ENCODE assay signal across 23 cellular contexts in genomic region chr12:20520572-20520971, GRCh38.
DNase-seq lines count a peak whose midpoint lies in the region; ATAC-seq and TF ChIP-seq lines count a peak whose summit lies in the region.
"Had no signal": no experiment of that assay in that cellular context is flagged by ENCODE, and none has a peak within 500 bp of the region (broad histone marks: within the 10 kb centered on the region; RNA-seq: fewer than 3 reads in every experiment).

No MANE protein-coding gene starts in this region.

- H2AK5ac ChIP-seq in trophoblast cell (ENCODE audit: low read length): no peak overlapping the region
- no peak overlapping the region for H2AK5ac ChIP-seq in neuronal stem cell (ENCODE audit: low read depth, low read length)

- CTCF ChIA-PET in CD8-positive, alpha-beta T cell (lab: Charles Lee): no interaction called here

- H3K18ac ChIP-seq in trophoblast cell (ENCODE audit: low read length) (no peak overlapping the region), neuronal stem cell (ENCODE audit: low read length) (no peak overlapping the region)

- no peaks in the 10 kb centered on the region for H3K9me3 ChIP-seq in CD8-positive, alpha-beta T cell (ENCODE audit: low read length)
- H3K9me3 ChIP-seq in trophoblast cell (ENCODE audit: insufficient read depth, low read depth, low read length): no peaks in the 10 kb centered on the region
- no peaks in the 10 kb centered on the region for H3K9me3 ChIP-seq in neuronal stem cell (replicated peaks in 1 of 2; ENCODE audit: control insufficient read depth in 2 of 2, insufficient read depth in 1 of 2, low read depth in 1 of 2, low read length in 2 of 2)
- H3K9me3 ChIP-seq: stomach had no signal

- no peak overlapping the region for H2BK5ac ChIP-seq in trophoblast cell (ENCODE audit: low read depth, low read length, poor library complexity)
- H2BK5ac ChIP-seq in neuronal stem cell (ENCODE audit: low read length): no peak overlapping the region

- H2AFZ ChIP-seq in trophoblast cell (ENCODE audit: insufficient read depth, low read length, poor library complexity): no peak overlapping the region
- no peak overlapping the region for H2AFZ ChIP-seq in neuronal stem cell (ENCODE audit: low read length)

- no peak overlapping the region for H3K9ac ChIP-seq in trophoblast cell (ENCODE audit: low read length)
- no peak overlapping the region for H3K9ac ChIP-seq in neuronal stem cell (ENCODE audit: low read depth, low read length, poor library complexity)

- H3K27ac ChIP-seq in CD8-positive, alpha-beta T cell (ENCODE audit: low read depth, low read length): no peak overlapping the region
- H3K27ac ChIP-seq in trophoblast cell (ENCODE audit: low read depth, low read length) (no peak overlapping the region), neuronal stem cell (replicated peaks; ENCODE audit: low read length) (no peak overlapping the region)
- H3K27ac ChIP-seq: SK-N-MC, stomach had no signal

- H2BK12ac ChIP-seq in trophoblast cell (ENCODE audit: low read length) (no peak overlapping the region), neuronal stem cell (ENCODE audit: low read length) (no peak overlapping the region)

- H3K4me3 ChIP-seq in CD8-positive, alpha-beta T cell (ENCODE audit: low read depth, low read length): no peak overlapping the region
- no peak overlapping the region for H3K4me3 ChIP-seq in trophoblast cell (ENCODE audit: low read depth, low read length)
- no peak overlapping the region for H3K4me3 ChIP-seq in neuronal stem cell (ENCODE audit: low read length in 2 of 2)
- H3K4me3 ChIP-seq: K562, SK-N-MC, stomach had no signal

- no peaks in the 10 kb centered on the region for H3K9me3 Mint-ChIP-seq in CD8-positive, alpha-beta T cell
- H3K9me3 Mint-ChIP-seq: activated B cell treated with CpG ODN at 0.5 μM for 24 hours; activated CD4-positive, alpha-beta T cell treated with anti-CD3 and anti-CD28 coated beads, Interleukin-2, amount 10 ng/mL, durations not matched to agents 7 days and 5 days had no signal

- H2BK120ac ChIP-seq in trophoblast cell (ENCODE audit: insufficient read depth, low read length, poor library complexity): no peak overlapping the region
- H2BK120ac ChIP-seq in neuronal stem cell (ENCODE audit: low read depth, low read length): no peak overlapping the region

- H3K4me2 ChIP-seq in trophoblast cell (ENCODE audit: low read length) (no peak overlapping the region), neuronal stem cell (ENCODE audit: insufficient read depth, low read length, poor library complexity, severe bottlenecking) (no peak overlapping the region)

- no peaks in the 10 kb centered on the region for H3K79me2 ChIP-seq in trophoblast cell (ENCODE audit: control insufficient read depth, insufficient read depth, low read length, poor library complexity)

- no peak overlapping the region for H3K27ac Mint-ChIP-seq in CD8-positive, alpha-beta T cell
- H3K27ac Mint-ChIP-seq: activated B cell treated with CpG ODN at 0.5 μM for 24 hours; activated CD4-positive, alpha-beta T cell treated with anti-CD3 and anti-CD28 coated beads, Interleukin-2, amount 10 ng/mL, durations not matched to agents 7 days and 5 days; activated naive CD8-positive, alpha-beta T cell; effector memory CD8-positive, alpha-beta T cell; natural killer cell had no signal

- H3K23ac ChIP-seq in trophoblast cell (ENCODE audit: low read length) (no peak overlapping the region), neuronal stem cell (ENCODE audit: low read depth, low read length, poor library complexity) (no peak overlapping the region)

- peak; percentile 61 for ATAC-seq in Right ventricle myocardium inferior
- peak; percentile 85 for ATAC-seq in sciatic nerve
- no peak for ATAC-seq in CD8-positive, alpha-beta T cell
- ATAC-seq: effector memory CD8-positive, alpha-beta T cell; K562; natural killer cell had no signal

- H3K14ac ChIP-seq in trophoblast cell (ENCODE audit: low read length): no peak overlapping the region
- H3K14ac ChIP-seq in neuronal stem cell (ENCODE audit: low read length): no peak overlapping the region

- H4K8ac ChIP-seq in trophoblast cell (ENCODE audit: low read depth, low read length) (no peak overlapping the region), neuronal stem cell (ENCODE audit: low read depth, low read length) (no peak overlapping the region)

- H3K4ac ChIP-seq in trophoblast cell (ENCODE audit: low read depth, low read length) (no peak overlapping the region), neuronal stem cell (ENCODE audit: low read length) (no peak overlapping the region)

- POLR2A ChIA-PET in CD8-positive, alpha-beta T cell (lab: Charles Lee): no interaction called here

- H4K91ac ChIP-seq in trophoblast cell (ENCODE audit: low read depth, low read length): no peak overlapping the region
- H4K91ac ChIP-seq in neuronal stem cell (ENCODE audit: low read depth, low read length, poor library complexity): no peak overlapping the region

- TF ChIP-seq CTCF in CD8-positive, alpha-beta T cell (IDR thresholded peaks at IDR 0.05): no peak

- H3K79me1 ChIP-seq in trophoblast cell (ENCODE audit: low read length) (no peaks in the 10 kb centered on the region), neuronal stem cell (ENCODE audit: low read depth, low read length) (no peaks in the 10 kb centered on the region)

- no peaks in the 10 kb centered on the region for H3K36me3 ChIP-seq in CD8-positive, alpha-beta T cell (ENCODE audit: insufficient read depth, low read length)
- H3K36me3 ChIP-seq in trophoblast cell (ENCODE audit: control insufficient read depth in 1 of 2, insufficient read depth in 2 of 2, low read length in 2 of 2): no peaks in the 10 kb centered on the region
- H3K36me3 ChIP-seq in neuronal stem cell (replicated peaks in 1 of 2; ENCODE audit: control insufficient read depth in 2 of 2, insufficient read depth in 2 of 2, low read length in 2 of 2): peaks cover 0 to 1% of the 10 kb centered on the region in 2 donors
- H3K36me3 ChIP-seq: stomach had no signal

- no peaks in the 10 kb centered on the region for H3K27me3 Mint-ChIP-seq in CD8-positive, alpha-beta T cell (ENCODE audit: low read depth)
- H3K27me3 Mint-ChIP-seq: activated B cell treated with CpG ODN at 0.5 μM for 24 hours; activated CD4-positive, alpha-beta T cell treated with anti-CD3 and anti-CD28 coated beads, Interleukin-2, amount 10 ng/mL, durations not matched to agents 7 days and 5 days; activated naive CD8-positive, alpha-beta T cell; effector memory CD8-positive, alpha-beta T cell had no signal

- H3K4me1 ChIP-seq in CD8-positive, alpha-beta T cell (ENCODE audit: insufficient read depth, low read length): no peaks in the 10 kb centered on the region
- H3K4me1 ChIP-seq in trophoblast cell (ENCODE audit: control insufficient read depth in 1 of 2, insufficient read depth in 2 of 2, low read length in 2 of 2) (no peaks in the 10 kb centered on the region), neuronal stem cell (ENCODE audit: control insufficient read depth in 2 of 2, insufficient read depth in 1 of 2, low read depth in 1 of 2, low read length in 2 of 2) (peaks cover 0 to 3% of the 10 kb centered on the region in 2 donors)
- H3K4me1 ChIP-seq: stomach had no signal

- H3K4me3 Mint-ChIP-seq in CD8-positive, alpha-beta T cell: no peak overlapping the region
- H3K4me3 Mint-ChIP-seq: activated B cell treated with CpG ODN at 0.5 μM for 24 hours; activated CD4-positive, alpha-beta T cell treated with anti-CD3 and anti-CD28 coated beads, Interleukin-2, amount 10 ng/mL, durations not matched to agents 7 days and 5 days; activated naive CD8-positive, alpha-beta T cell; effector memory CD8-positive, alpha-beta T cell; natural killer cell had no signal

- H3K36me3 Mint-ChIP-seq in CD8-positive, alpha-beta T cell: no peaks in the 10 kb centered on the region
- H3K36me3 Mint-ChIP-seq: activated naive CD8-positive, alpha-beta T cell; natural killer cell had no signal

- WGBS in trophoblast cell (ENCODE audit: extremely low coverage, insufficient coverage, insufficient read length): no CpG with 5 or more reads among the region's 1 CpG
- WGBS in neuronal stem cell (ENCODE audit: extremely low coverage in 2 of 2, insufficient read length in 2 of 2, insufficient replicate concordance in 1 of 2), 2 donors: no CpG with 5 or more reads among the region's 1 CpG

- no peaks in the 10 kb centered on the region for H3K27me3 ChIP-seq in CD8-positive, alpha-beta T cell (ENCODE audit: insufficient read depth, low read length)
- H3K27me3 ChIP-seq in trophoblast cell (ENCODE audit: insufficient read depth, low read length) (no peaks in the 10 kb centered on the region), neuronal stem cell (ENCODE audit: control insufficient read depth in 3 of 3, insufficient read depth in 3 of 3, low read depth in 1 of 3, low read length in 3 of 3) (no peaks in the 10 kb centered on the region)
- H3K27me3 ChIP-seq: stomach had no signal

- no peaks in the 10 kb centered on the region for H3K4me1 Mint-ChIP-seq in CD8-positive, alpha-beta T cell (ENCODE audit: low read depth)
- H3K4me1 Mint-ChIP-seq: activated B cell treated with CpG ODN at 0.5 μM for 24 hours; activated CD4-positive, alpha-beta T cell treated with anti-CD3 and anti-CD28 coated beads, Interleukin-2, amount 10 ng/mL, durations not matched to agents 7 days and 5 days; natural killer cell had no signal

- no peak overlapping the region for H4K12ac ChIP-seq in trophoblast cell (ENCODE audit: low read depth, low read length)

- no peak overlapping the region for H2BK15ac ChIP-seq in neuronal stem cell (ENCODE audit: low read length)

- intact Hi-C loops in Right ventricle myocardium inferior (cut with DNase I) (no loop called here), cardiac septum (cut with DNase I) (no loop called here), sciatic nerve (cut with DNase I) (no loop called here)
- intact Hi-C loops in CD8-positive, alpha-beta T cell (cut with DNase I, micrococcal nuclease): no loop called here

- DNase-seq in Right ventricle myocardium inferior (ENCODE audit: missing footprints) (no peak), cardiac septum (ENCODE audit: low spot score) (no peak), cerebellar cortex (ENCODE audit: low spot score) (peak; percentile 84), left kidney (ENCODE audit: low read depth, low spot score) (peak; percentile 25), sciatic nerve (ENCODE audit: low spot score) (no peak), trophoblast cell (no peak), neuronal stem cell (ENCODE audit: low spot score) (no peak)
- DNase-seq in CD8-positive, alpha-beta T cell: no peak
- DNase-seq: activated B cell treated with CpG ODN at 0.5 μM for 24 hours; activated CD4-positive, alpha-beta T cell treated with anti-CD3 and anti-CD28 coated beads, Interleukin-2, amount 10 ng/mL, durations not matched to agents 7 days and 5 days; activated effector memory CD4-positive, alpha-beta T cell treated with Interleukin-2 at 50 U/mL for 16 hours; Calu3; cortex of kidney; effector memory CD8-positive, alpha-beta T cell; natural killer cell; NCI-H1417; NCI-H2081; NCI-H82; stimulated activated CD4-positive, alpha-beta T cell treated with anti-CD3 and anti-CD28 coated beads, Interleukin-4, amount 100 ng/mL, for 1 hour; stomach had no signal

Comparison
In these comparisons a context has a peak if more than half of its experiments do, and no peak if none do; other contexts are left out.
1. DNase-seq: peak in cerebellar cortex (single experiment) and left kidney (single experiment); none in Right ventricle myocardium inferior (single experiment), cardiac septum (single experiment), sciatic nerve (single experiment), CD8-positive, alpha-beta T cell (0 of 7), trophoblast cell (0 of 2) and neuronal stem cell (single experiment).